Comparison of ENCODE assay signal across 1 cellular context in genomic region chr6:10510592-10511367, GRCh38.
TF ChIP-seq lines count a peak whose summit lies in the region.

No MANE protein-coding gene starts in this region.

TF ChIP-seq in K562, 482 proteins besides CTCF, POLR2A, EP300 and RAD21 (continued from another document):
- TF ChIP-seq ZNF740 (CRISPR knock-in tag; IDR thresholded peaks at IDR 0.05) (no peak), ZNF740 (tag; IDR thresholded peaks at IDR 0.05) (no peak), ETV1 (tag; conservative IDR thresholded peaks at IDR 0.05; ENCODE audit: low read depth) (no peak), RCOR1 (IDR thresholded peaks at IDR 0.05; ENCODE audit: borderline replicate concordance in 1 of 2, low read depth in 2 of 2, low read length in 2 of 2) (peak in 1 of 2 experiments; percentile 50; a peak in 1 of 4 replicates), CTBP1 (IDR thresholded peaks at IDR 0.05; ENCODE audit: borderline replicate concordance) (peak; percentile 63; the same call in 1 of the 2 replicates), CREB3L1 (IDR thresholded peaks at IDR 0.05; ENCODE audit: borderline replicate concordance, low read depth) (0 out of 2 replicates have a peak, but pooled peaks have one; percentile 16), TEAD1 (CRISPR knock-in tag; IDR thresholded peaks at IDR 0.05) (0 out of 4 replicates have a peak, but pooled peaks of 1 of the 2 experiments have one; percentile 22), PYGO2 (tag; IDR thresholded peaks at IDR 0.05) (no peak), ZNF384 (IDR thresholded peaks at IDR 0.05; ENCODE audit: low read depth, low read length) (peak; percentile 98)
